In genomic region chr17:19720631-19721426, GRCh38 we compare ENCODE assay signal across 1 cellular context.
TF ChIP-seq lines count a peak whose summit lies in the region.

No MANE protein-coding gene starts in this region.

TF ChIP-seq in HepG2, 621 proteins besides CTCF, POLR2A, EP300 and RAD21 (continued from another document and continues in another):
- TF ChIP-seq, protein P1, sequence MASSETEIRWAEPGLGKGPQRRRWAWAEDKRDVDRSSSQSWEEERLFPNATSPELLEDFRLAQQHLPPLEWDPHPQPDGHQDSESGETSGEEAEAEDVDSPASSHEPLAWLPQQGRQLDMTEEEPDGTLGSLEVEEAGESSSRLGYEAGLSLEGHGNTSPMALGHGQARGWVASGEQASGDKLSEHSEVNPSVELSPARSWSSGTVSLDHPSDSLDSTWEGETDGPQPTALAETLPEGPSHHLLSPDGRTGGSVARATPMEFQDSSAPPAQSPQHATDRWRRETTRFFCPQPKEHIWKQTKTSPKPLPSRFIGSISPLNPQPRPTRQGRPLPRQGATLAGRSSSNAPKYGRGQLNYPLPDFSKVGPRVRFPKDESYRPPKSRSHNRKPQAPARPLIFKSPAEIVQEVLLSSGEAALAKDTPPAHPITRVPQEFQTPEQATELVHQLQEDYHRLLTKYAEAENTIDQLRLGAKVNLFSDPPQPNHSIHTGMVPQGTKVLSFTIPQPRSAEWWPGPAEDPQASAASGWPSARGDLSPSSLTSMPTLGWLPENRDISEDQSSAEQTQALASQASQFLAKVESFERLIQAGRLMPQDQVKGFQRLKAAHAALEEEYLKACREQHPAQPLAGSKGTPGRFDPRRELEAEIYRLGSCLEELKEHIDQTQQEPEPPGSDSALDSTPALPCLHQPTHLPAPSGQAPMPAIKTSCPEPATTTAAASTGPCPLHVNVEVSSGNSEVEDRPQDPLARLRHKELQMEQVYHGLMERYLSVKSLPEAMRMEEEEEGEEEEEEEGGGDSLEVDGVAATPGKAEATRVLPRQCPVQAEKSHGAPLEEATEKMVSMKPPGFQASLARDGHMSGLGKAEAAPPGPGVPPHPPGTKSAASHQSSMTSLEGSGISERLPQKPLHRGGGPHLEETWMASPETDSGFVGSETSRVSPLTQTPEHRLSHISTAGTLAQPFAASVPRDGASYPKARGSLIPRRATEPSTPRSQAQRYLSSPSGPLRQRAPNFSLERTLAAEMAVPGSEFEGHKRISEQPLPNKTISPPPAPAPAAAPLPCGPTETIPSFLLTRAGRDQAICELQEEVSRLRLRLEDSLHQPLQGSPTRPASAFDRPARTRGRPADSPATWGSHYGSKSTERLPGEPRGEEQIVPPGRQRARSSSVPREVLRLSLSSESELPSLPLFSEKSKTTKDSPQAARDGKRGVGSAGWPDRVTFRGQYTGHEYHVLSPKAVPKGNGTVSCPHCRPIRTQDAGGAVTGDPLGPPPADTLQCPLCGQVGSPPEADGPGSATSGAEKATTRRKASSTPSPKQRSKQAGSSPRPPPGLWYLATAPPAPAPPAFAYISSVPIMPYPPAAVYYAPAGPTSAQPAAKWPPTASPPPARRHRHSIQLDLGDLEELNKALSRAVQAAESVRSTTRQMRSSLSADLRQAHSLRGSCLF (CRISPR knock-in tag; IDR thresholded peaks at IDR 0.05; ENCODE audit: borderline replicate concordance) = no peak
- TF ChIP-seq TEF (CRISPR knock-in tag; IDR thresholded peaks at IDR 0.05) (no peak), ZNF780A (CRISPR knock-in tag; IDR thresholded peaks at IDR 0.05) (no peak), NCOA2 (CRISPR knock-in tag; IDR thresholded peaks at IDR 0.05) (peak; percentile 51; the same call in 1 of the 2 replicates), GTF3A (CRISPR knock-in tag; conservative IDR thresholded peaks at IDR 0.05) (no peak), BORCS8-MEF2B (CRISPR knock-in tag; IDR thresholded peaks at IDR 0.05) (peak; percentile 68), HOXA9 (CRISPR knock-in tag; IDR thresholded peaks at IDR 0.05; ENCODE audit: borderline replicate concordance) (no peak), ZNF335 (CRISPR knock-in tag; IDR thresholded peaks at IDR 0.05) (no peak), PHF20 (CRISPR knock-in tag; IDR thresholded peaks at IDR 0.05) (0 out of 2 replicates have a peak, but pooled peaks have one; percentile 51), ZNF33A (CRISPR knock-in tag; IDR thresholded peaks at IDR 0.05; ENCODE audit: borderline replicate concordance) (no peak), ZBTB26 (CRISPR knock-in tag; IDR thresholded peaks at IDR 0.05; ENCODE audit: borderline replicate concordance) (no peak; the same call in 1 of the 2 replicates), MTA3 (CRISPR knock-in tag; IDR thresholded peaks at IDR 0.05) (no peak), RXRB (CRISPR knock-in tag; IDR thresholded peaks at IDR 0.05; ENCODE audit: borderline replicate concordance) (peak; percentile 80), POLR2AphosphoS2 (IDR thresholded peaks at IDR 0.05; ENCODE audit: low read depth, low read length) (no peak), RARA (CRISPR knock-in tag; IDR thresholded peaks at IDR 0.05) (peak; percentile 69; the same call in 1 of the 2 replicates), HMG20B (CRISPR knock-in tag; conservative IDR thresholded peaks at IDR 0.05) (no peak), ZFP82 (CRISPR knock-in tag; IDR thresholded peaks at IDR 0.05; ENCODE audit: borderline replicate concordance) (no peak), DDIT3 (CRISPR knock-in tag; IDR thresholded peaks at IDR 0.05) (no peak), MTA1 (CRISPR knock-in tag; IDR thresholded peaks at IDR 0.05; ENCODE audit: borderline replicate concordance) (peak; percentile 93), ZFP41 (CRISPR knock-in tag; IDR thresholded peaks at IDR 0.05; ENCODE audit: borderline replicate concordance) (no peak), PCBP2 (optimal IDR thresholded peaks at IDR 0.05; ENCODE audit: low read depth, low read length, poor library complexity, severe bottlenecking) (no peak), SUZ12 (IDR thresholded peaks at IDR 0.05; ENCODE audit: low read depth, low read length) (no peak), ZFP91 (CRISPR knock-in tag; IDR thresholded peaks at IDR 0.05; ENCODE audit: borderline replicate concordance) (peak; percentile 49; the same call in 1 of the 2 replicates), PHF8 (CRISPR knock-in tag; IDR thresholded peaks at IDR 0.05) (no peak), MED8 (CRISPR knock-in tag; IDR thresholded peaks at IDR 0.05; ENCODE audit: insufficient replicate concordance) (no peak), KDM2A (CRISPR knock-in tag; IDR thresholded peaks at IDR 0.05; ENCODE audit: borderline replicate concordance, low read depth) (0 out of 2 replicates have a peak, but pooled peaks have one; percentile 29), ZNF510 (CRISPR knock-in tag; IDR thresholded peaks at IDR 0.05; ENCODE audit: low read depth) (no peak), HCFC1 (IDR thresholded peaks at IDR 0.05; ENCODE audit: low read depth, low read length) (no peak), FOSL1 (CRISPR knock-in tag; IDR thresholded peaks at IDR 0.05; ENCODE audit: borderline replicate concordance) (no peak), ZNF619 (CRISPR knock-in tag; IDR thresholded peaks at IDR 0.05) (no peak), SP2 (CRISPR knock-in tag; IDR thresholded peaks at IDR 0.05) (no peak), ZNF260 (CRISPR knock-in tag; IDR thresholded peaks at IDR 0.05; ENCODE audit: borderline replicate concordance, low read depth) (no peak), THAP11 (CRISPR knock-in tag; IDR thresholded peaks at IDR 0.05) (no peak; the same call in 1 of the 2 replicates), ISL2 (CRISPR knock-in tag; IDR thresholded peaks at IDR 0.05) (peak; percentile 65; the same call in 1 of the 2 replicates), RFX1 (IDR thresholded peaks at IDR 0.05) (no peak), ZNF256 (CRISPR knock-in tag; conservative IDR thresholded peaks at IDR 0.05) (no peak), TCF7 (IDR thresholded peaks at IDR 0.05; ENCODE audit: low read depth) (no peak), ETV6 (CRISPR knock-in tag; conservative IDR thresholded peaks at IDR 0.05) (0 out of 2 replicates have a peak, but pooled peaks have one; percentile 36), ZNF709 (CRISPR knock-in tag; IDR thresholded peaks at IDR 0.05) (no peak), NFIC (IDR thresholded peaks at IDR 0.05; ENCODE audit: low read length) (peak; percentile 83; the same call in 1 of the 2 replicates), ZNF790 (CRISPR knock-in tag; IDR thresholded peaks at IDR 0.05; ENCODE audit: borderline replicate concordance) (no peak), ZBTB38 (CRISPR knock-in tag; IDR thresholded peaks at IDR 0.05) (peak; percentile 36; the same call in 1 of the 2 replicates), RXRA (CRISPR knock-in tag; IDR thresholded peaks at IDR 0.05) (peak; percentile 77), TOPORS (CRISPR knock-in tag; IDR thresholded peaks at IDR 0.05) (no peak), FOXA1 (IDR thresholded peaks at IDR 0.05) (no peak), FOXA1 (CRISPR knock-in tag; IDR thresholded peaks at IDR 0.05) (no peak; the same call in 1 of the 2 replicates), ZNF703 (CRISPR knock-in tag; IDR thresholded peaks at IDR 0.05; ENCODE audit: borderline replicate concordance) (0 out of 2 replicates have a peak, but pooled peaks have one; percentile 49), ZNF17 (CRISPR knock-in tag; IDR thresholded peaks at IDR 0.05) (no peak), ZNF331 (CRISPR knock-in tag; IDR thresholded peaks at IDR 0.05) (peak; percentile 69; the same call in 1 of the 2 replicates)
- TF ChIP-seq, protein P2, sequence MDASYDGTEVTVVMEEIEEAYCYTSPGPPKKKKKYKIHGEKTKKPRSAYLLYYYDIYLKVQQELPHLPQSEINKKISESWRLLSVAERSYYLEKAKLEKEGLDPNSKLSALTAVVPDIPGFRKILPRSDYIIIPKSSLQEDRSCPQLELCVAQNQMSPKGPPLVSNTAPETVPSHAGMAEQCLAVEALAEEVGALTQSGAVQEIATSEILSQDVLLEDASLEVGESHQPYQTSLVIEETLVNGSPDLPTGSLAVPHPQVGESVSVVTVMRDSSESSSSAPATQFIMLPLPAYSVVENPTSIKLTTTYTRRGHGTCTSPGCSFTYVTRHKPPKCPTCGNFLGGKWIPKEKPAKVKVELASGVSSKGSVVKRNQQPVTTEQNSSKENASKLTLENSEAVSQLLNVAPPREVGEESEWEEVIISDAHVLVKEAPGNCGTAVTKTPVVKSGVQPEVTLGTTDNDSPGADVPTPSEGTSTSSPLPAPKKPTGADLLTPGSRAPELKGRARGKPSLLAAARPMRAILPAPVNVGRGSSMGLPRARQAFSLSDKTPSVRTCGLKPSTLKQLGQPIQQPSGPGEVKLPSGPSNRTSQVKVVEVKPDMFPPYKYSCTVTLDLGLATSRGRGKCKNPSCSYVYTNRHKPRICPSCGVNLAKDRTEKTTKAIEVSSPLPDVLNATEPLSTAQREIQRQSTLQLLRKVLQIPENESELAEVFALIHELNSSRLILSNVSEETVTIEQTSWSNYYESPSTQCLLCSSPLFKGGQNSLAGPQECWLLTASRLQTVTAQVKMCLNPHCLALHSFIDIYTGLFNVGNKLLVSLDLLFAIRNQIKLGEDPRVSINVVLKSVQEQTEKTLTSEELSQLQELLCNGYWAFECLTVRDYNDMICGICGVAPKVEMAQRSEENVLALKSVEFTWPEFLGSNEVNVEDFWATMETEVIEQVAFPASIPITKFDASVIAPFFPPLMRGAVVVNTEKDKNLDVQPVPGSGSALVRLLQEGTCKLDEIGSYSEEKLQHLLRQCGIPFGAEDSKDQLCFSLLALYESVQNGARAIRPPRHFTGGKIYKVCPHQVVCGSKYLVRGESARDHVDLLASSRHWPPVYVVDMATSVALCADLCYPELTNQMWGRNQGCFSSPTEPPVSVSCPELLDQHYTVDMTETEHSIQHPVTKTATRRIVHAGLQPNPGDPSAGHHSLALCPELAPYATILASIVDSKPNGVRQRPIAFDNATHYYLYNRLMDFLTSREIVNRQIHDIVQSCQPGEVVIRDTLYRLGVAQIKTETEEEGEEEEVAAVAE (CRISPR knock-in tag; IDR thresholded peaks at IDR 0.05; ENCODE audit: borderline replicate concordance) = no peak
- TF ChIP-seq, protein P3, sequence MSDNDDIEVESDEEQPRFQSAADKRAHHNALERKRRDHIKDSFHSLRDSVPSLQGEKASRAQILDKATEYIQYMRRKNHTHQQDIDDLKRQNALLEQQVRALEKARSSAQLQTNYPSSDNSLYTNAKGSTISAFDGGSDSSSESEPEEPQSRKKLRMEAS (IDR thresholded peaks at IDR 0.05) = no peak; the same call in 1 of the 2 replicates
- TF ChIP-seq, protein P4, sequence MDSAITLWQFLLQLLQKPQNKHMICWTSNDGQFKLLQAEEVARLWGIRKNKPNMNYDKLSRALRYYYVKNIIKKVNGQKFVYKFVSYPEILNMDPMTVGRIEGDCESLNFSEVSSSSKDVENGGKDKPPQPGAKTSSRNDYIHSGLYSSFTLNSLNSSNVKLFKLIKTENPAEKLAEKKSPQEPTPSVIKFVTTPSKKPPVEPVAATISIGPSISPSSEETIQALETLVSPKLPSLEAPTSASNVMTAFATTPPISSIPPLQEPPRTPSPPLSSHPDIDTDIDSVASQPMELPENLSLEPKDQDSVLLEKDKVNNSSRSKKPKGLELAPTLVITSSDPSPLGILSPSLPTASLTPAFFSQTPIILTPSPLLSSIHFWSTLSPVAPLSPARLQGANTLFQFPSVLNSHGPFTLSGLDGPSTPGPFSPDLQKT (CRISPR knock-in tag; IDR thresholded peaks at IDR 0.05; ENCODE audit: borderline replicate concordance) = no peak
- TF ChIP-seq, protein P5, sequence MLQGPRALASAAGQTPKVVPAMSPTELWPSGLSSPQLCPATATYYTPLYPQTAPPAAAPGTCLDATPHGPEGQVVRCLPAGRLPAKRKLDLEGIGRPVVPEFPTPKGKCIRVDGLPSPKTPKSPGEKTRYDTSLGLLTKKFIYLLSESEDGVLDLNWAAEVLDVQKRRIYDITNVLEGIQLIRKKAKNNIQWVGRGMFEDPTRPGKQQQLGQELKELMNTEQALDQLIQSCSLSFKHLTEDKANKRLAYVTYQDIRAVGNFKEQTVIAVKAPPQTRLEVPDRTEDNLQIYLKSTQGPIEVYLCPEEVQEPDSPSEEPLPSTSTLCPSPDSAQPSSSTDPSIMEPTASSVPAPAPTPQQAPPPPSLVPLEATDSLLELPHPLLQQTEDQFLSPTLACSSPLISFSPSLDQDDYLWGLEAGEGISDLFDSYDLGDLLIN (CRISPR knock-in tag; IDR thresholded peaks at IDR 0.05; ENCODE audit: borderline replicate concordance) = no peak
- TF ChIP-seq, protein P6, sequence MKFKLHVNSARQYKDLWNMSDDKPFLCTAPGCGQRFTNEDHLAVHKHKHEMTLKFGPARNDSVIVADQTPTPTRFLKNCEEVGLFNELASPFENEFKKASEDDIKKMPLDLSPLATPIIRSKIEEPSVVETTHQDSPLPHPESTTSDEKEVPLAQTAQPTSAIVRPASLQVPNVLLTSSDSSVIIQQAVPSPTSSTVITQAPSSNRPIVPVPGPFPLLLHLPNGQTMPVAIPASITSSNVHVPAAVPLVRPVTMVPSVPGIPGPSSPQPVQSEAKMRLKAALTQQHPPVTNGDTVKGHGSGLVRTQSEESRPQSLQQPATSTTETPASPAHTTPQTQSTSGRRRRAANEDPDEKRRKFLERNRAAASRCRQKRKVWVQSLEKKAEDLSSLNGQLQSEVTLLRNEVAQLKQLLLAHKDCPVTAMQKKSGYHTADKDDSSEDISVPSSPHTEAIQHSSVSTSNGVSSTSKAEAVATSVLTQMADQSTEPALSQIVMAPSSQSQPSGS (CRISPR knock-in tag; IDR thresholded peaks at IDR 0.05) = no peak
